1 cellular context compared by ENCODE assay signal in the genomic region with DNA sequence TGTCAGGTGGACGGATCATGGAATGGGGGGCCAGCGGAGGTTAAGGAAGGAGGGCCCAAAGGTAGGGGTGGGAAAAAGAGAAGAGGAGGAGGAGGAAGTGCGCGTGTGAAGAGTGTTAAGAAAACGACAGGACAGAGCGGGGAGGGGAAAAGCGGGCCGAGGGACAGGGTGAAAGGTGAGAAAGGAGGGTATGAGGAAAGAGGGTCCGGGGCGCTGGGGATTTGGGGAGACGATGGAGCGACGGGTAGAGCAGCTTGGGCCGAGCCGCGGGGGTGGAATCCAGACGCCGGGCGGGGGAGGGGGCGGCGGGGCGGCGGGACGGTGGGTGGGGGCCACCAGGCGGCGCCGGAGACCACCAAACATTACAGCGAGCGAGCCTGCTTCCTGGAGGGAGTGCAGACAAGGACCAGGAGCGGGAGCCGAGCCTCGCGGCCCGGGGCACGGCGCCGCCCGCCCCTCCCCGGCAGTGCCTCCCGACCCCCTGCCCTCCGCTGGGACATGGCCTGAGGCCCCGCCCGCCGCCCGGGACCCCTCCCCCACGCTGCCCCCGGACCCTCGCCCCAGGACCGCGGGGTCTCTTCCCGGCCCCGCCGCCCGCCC.
TF ChIP-seq lines count a peak whose summit lies in the region.

No MANE protein-coding gene starts in this region.

TF ChIP-seq in H1, 55 proteins besides CTCF, POLR2A, EP300 and RAD21:
- TF ChIP-seq PHF8 (conservative IDR thresholded peaks at IDR 0.05; ENCODE audit: low read depth, low read length) = 0 out of 2 replicates have a peak, but pooled peaks have one; percentile 4
